1 cellular context compared by ENCODE assay signal in genomic region chr5:55232985-55233928, GRCh38.
TF ChIP-seq lines count a peak whose summit lies in the region.

Gene CCNO, minus strand, starts transcription at chr5:55233608. Its CDS starts 85 bp downstream, at chr5:55233523.

TF ChIP-seq in HEK293, 187 proteins besides CTCF, POLR2A, EP300 and RAD21 (continued from another document and continues in another):
- TF ChIP-seq TSHZ1 (tag by site-specific recombination; IDR thresholded peaks at IDR 0.05; ENCODE audit: borderline replicate concordance) (0 out of 2 replicates have a peak, but pooled peaks have one; percentile 17), ZNF155 (tag by site-specific recombination; IDR thresholded peaks at IDR 0.05) (no peak), MZF1 (tag by site-specific recombination; IDR thresholded peaks at IDR 0.05; ENCODE audit: borderline replicate concordance) (no peak; the same call in 1 of the 2 replicates), AEBP2 (tag by site-specific recombination; IDR thresholded peaks at IDR 0.05; ENCODE audit: borderline replicate concordance) (no peak), ZNF473 (tag by site-specific recombination; IDR thresholded peaks at IDR 0.05) (no peak), PRDM6 (tag by site-specific recombination; IDR thresholded peaks at IDR 0.05) (no peak; the same call in 1 of the 2 replicates), KLF7 (tag by site-specific recombination; IDR thresholded peaks at IDR 0.05; ENCODE audit: borderline replicate concordance) (no peak; the same call in 1 of the 2 replicates), SALL2 (tag by site-specific recombination; IDR thresholded peaks at IDR 0.05; ENCODE audit: borderline replicate concordance) (no peak), ZNF19 (tag by site-specific recombination; IDR thresholded peaks at IDR 0.05; ENCODE audit: low read depth) (no peak), ZNF184 (tag by site-specific recombination; IDR thresholded peaks at IDR 0.05) (peak; percentile 73; the same call in 1 of the 2 replicates), ZFP3 (tag by site-specific recombination; IDR thresholded peaks at IDR 0.05; ENCODE audit: low read depth) (no peak), ZBTB20 (tag by site-specific recombination; IDR thresholded peaks at IDR 0.05) (peak; percentile 86), ZNF426 (tag by site-specific recombination; IDR thresholded peaks at IDR 0.05) (no peak), ZBTB44 (tag by site-specific recombination; IDR thresholded peaks at IDR 0.05) (peak; percentile 85), KLF16 (tag by site-specific recombination; IDR thresholded peaks at IDR 0.05) (peak; percentile 36; the same call in 1 of the 2 replicates), GLIS1 (tag by site-specific recombination; IDR thresholded peaks at IDR 0.05) (peak; percentile 82), ZNF394 (tag by site-specific recombination; IDR thresholded peaks at IDR 0.05; ENCODE audit: borderline replicate concordance) (0 out of 2 replicates have a peak, but pooled peaks have one; percentile 16), KLF17 (tag by site-specific recombination; IDR thresholded peaks at IDR 0.05) (no peak), ZNF529 (tag by site-specific recombination; IDR thresholded peaks at IDR 0.05; ENCODE audit: insufficient replicate concordance) (no peak), ZNF114 (tag by site-specific recombination; IDR thresholded peaks at IDR 0.05) (no peak), SCRT1 (tag by site-specific recombination; IDR thresholded peaks at IDR 0.05; ENCODE audit: borderline replicate concordance) (0 out of 2 replicates have a peak, but pooled peaks have one; percentile 37), ZNF843 (tag by site-specific recombination; IDR thresholded peaks at IDR 0.05) (0 out of 2 replicates have a peak, but pooled peaks have one; percentile 17), ZNF677 (tag by site-specific recombination; IDR thresholded peaks at IDR 0.05) (no peak), ZNF624 (tag by site-specific recombination; IDR thresholded peaks at IDR 0.05) (no peak), ZBTB6 (tag by site-specific recombination; IDR thresholded peaks at IDR 0.05) (peak; percentile 95), ZNF513 (tag by site-specific recombination; IDR thresholded peaks at IDR 0.05) (no peak), ZNF585B (tag by site-specific recombination; IDR thresholded peaks at IDR 0.05) (no peak), ZNF639 (tag by site-specific recombination; IDR thresholded peaks at IDR 0.05) (no peak), ZBTB17 (tag by site-specific recombination; IDR thresholded peaks at IDR 0.05) (peak; percentile 78), ZSCAN4 (tag by site-specific recombination; IDR thresholded peaks at IDR 0.05) (no peak), PATZ1 (tag by site-specific recombination; IDR thresholded peaks at IDR 0.05) (peak; percentile 80), HOXD13 (CRISPR knock-in tag; IDR thresholded peaks at IDR 0.05; ENCODE audit: borderline replicate concordance) (no peak), SP3 (tag by site-specific recombination; IDR thresholded peaks at IDR 0.05) (no peak; the same call in 1 of the 2 replicates), ZNF248 (tag by site-specific recombination; IDR thresholded peaks at IDR 0.05) (no peak), ZNF449 (tag by site-specific recombination; IDR thresholded peaks at IDR 0.05) (peak; percentile 71)
